ENCODE assay signal across 20 cellular contexts in the genomic region with DNA sequence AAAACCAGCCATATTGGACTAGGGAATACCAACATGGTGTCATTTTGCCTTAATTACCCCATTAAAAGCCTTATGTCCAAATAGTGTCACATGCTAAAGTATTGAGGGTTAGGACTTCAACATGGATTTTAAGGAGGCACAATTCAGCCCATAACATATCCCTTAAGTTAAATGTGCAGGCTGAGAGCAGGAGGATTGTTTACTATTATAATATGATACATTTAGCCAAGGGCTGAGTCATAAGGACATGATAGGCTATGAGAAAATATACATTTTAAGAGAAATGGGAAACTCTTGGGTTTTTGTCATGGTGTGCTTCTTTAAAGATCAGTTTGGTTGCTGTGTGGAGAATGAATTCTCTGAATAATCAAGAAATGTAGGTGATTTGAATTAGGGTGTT.
DNase-seq lines count a peak whose midpoint lies in the region; ATAC-seq and TF ChIP-seq lines count a peak whose summit lies in the region.
"Had no signal": no experiment of that assay in that cellular context is flagged by ENCODE, and none has a peak within 500 bp of the region (broad histone marks: within the 10 kb centered on the region; RNA-seq: fewer than 3 reads in every experiment).

No MANE protein-coding gene starts in this region.

- no peak overlapping the region for H3K27ac ChIP-seq in heart left ventricle
- H3K27ac ChIP-seq: 22Rv1; BLaER1 treated with 17β-estradiol and CSF1 and Interleukin-3, amounts not matched to agents 10 nM and 100 nM had no signal

- no peaks in the 10 kb centered on the region for H3K27me3 ChIP-seq in adipocyte (replicated peaks; ENCODE audit: control insufficient read depth, insufficient read depth, low read length)
- no peaks in the 10 kb centered on the region for H3K27me3 ChIP-seq in heart left ventricle
- H3K27me3 ChIP-seq: BE2C; BLaER1 treated with 17β-estradiol and CSF1 and Interleukin-3, amounts not matched to agents 10 nM and 100 nM had no signal

- H3K9me3 ChIP-seq in adipocyte (ENCODE audit: control insufficient read depth, low read length) (no peaks in the 10 kb centered on the region), heart left ventricle (no peaks in the 10 kb centered on the region)
- H3K9me3 ChIP-seq: BE2C; BLaER1 treated with 17β-estradiol and CSF1 and Interleukin-3, amounts not matched to agents 10 nM and 100 nM; HAP-1 had no signal

- H3K4me1 ChIP-seq in adipocyte (ENCODE audit: control insufficient read depth, insufficient read depth, low read length) (peaks cover 5% of the 10 kb centered on the region), heart left ventricle (no peaks in the 10 kb centered on the region)
- H3K4me1 ChIP-seq: BE2C; BLaER1 treated with 17β-estradiol and CSF1 and Interleukin-3, amounts not matched to agents 10 nM and 100 nM; HAP-1 had no signal

- H3K36me3 ChIP-seq in adipocyte (ENCODE audit: control insufficient read depth, insufficient read depth, low read length, severe bottlenecking) (no peaks in the 10 kb centered on the region), heart left ventricle (no peaks in the 10 kb centered on the region)
- H3K36me3 ChIP-seq: BE2C; BLaER1 treated with 17β-estradiol and CSF1 and Interleukin-3, amounts not matched to agents 10 nM and 100 nM; HAP-1 had no signal

- TF ChIP-seq POLR2A in heart left ventricle (IDR thresholded peaks at IDR 0.05), result no peak

- no peak for ATAC-seq in heart left ventricle
- ATAC-seq in GM19467 (IDR thresholded peaks at IDR 0.05; ENCODE audit: unreplicated experiment), result no peak
- ATAC-seq: GM12878 had no signal

- H3K4me3 ChIP-seq in adipocyte (ENCODE audit: low read length), result no peak overlapping the region
- no peak overlapping the region for H3K4me3 ChIP-seq in heart left ventricle
- H3K4me3 ChIP-seq: BLaER1 treated with 17β-estradiol and CSF1 and Interleukin-3, amounts not matched to agents 10 nM and 100 nM; GM12878; HAP-1 had no signal

- H3K9ac ChIP-seq in adipocyte (ENCODE audit: low read length), result no peak overlapping the region
- H3K9ac ChIP-seq: BLaER1 treated with 17β-estradiol and CSF1 and Interleukin-3, amounts not matched to agents 10 nM and 100 nM had no signal

- TF ChIP-seq CTCF in heart left ventricle (IDR thresholded peaks at IDR 0.05), result no peak

- intact Hi-C loops in heart left ventricle (cut with DNase I), result loop anchor here in 1 of 10 donors (10.0 kb wide), 1 partner anchor 941 kb away; no protein-coding TSS in a partner anchor

- DNase-seq in DMS53 (lab: John Stamatoyannopoulos, UW) (peak; percentile 51), HCEC 1CT (peak; percentile 26), adipocyte (ENCODE audit: low read depth) (peak; percentile 22), fibroblast of peridontal ligament (ENCODE audit: extremely low read depth) (peak; percentile 29), heart left ventricle (no peak)
- DNase-seq in stimulated activated CD4-positive, alpha-beta T cell treated with anti-CD3 and anti-CD28 coated beads, Interleukin-2, amount 100 ng/mL, for 48 hours, result no peak
- DNase-seq in stimulated activated naive CD4-positive, alpha-beta T cell (lab: John Stamatoyannopoulos, UW), result no peak
- DNase-seq: AML-193; BE2C; CD4-positive, alpha-beta T cell; CD8-positive, alpha-beta memory T cell; DMS 273 treated with DMSO at 0.1 percent for 48 hours; DND-41; GDM1; GOT3 had no signal

Comparison
In these comparisons a context has a peak if more than half of its experiments do, and no peak if none do; other contexts are left out.
1. DNase-seq: peak in DMS53 (single experiment), HCEC 1CT (single experiment), adipocyte (single experiment) and fibroblast of peridontal ligament (single experiment); none in stimulated activated CD4-positive, alpha-beta T cell treated with anti-CD3 and anti-CD28 coated beads, Interleukin-2, amount 100 ng/mL, for 48 hours (0 of 2), heart left ventricle (0 of 5) and stimulated activated naive CD4-positive, alpha-beta T cell (0 of 6).